In genomic region chr10:94088926-94089381, GRCh38 we compare ENCODE assay signal across 11 cellular contexts.
DNase-seq lines count a peak whose midpoint lies in the region; ATAC-seq and TF ChIP-seq lines count a peak whose summit lies in the region.
"Had no signal": no experiment of that assay in that cellular context is flagged by ENCODE, and none has a peak within 500 bp of the region (broad histone marks: within the 10 kb centered on the region; RNA-seq: fewer than 3 reads in every experiment).

No MANE protein-coding gene starts in this region.

- H3K36me3 ChIP-seq in right atrium auricular region: no peaks in the 10 kb centered on the region
- no peaks in the 10 kb centered on the region for H3K36me3 ChIP-seq in upper lobe of right lung

- DNase-seq in NCI-H748 (lab: John Stamatoyannopoulos, UW; ENCODE audit: unreplicated experiment) (peak; percentile 6), NCI-H748 treated with DMSO at 0.1 percent for 48 hours (lab: John Stamatoyannopoulos, UW) (no peak), astrocyte of the hippocampus (ENCODE audit: low read depth, low spot score) (peak; percentile 44), right atrium auricular region (ENCODE audit: low spot score) (no peak), upper lobe of right lung (no peak)
- no peak for DNase-seq in activated CD8-positive, alpha-beta memory T cell treated with anti-CD3 and anti-CD28 coated beads, Interleukin-2, amount 50 U/mL, for 48 hours
- no peak for DNase-seq in stimulated activated CD4-positive, alpha-beta T cell treated with anti-CD3 and anti-CD28 coated beads, Interleukin-2, amount 100 ng/mL, for 24 hours
- DNase-seq: cortex of kidney, T1000 had no signal

- H3K27me3 ChIP-seq in right atrium auricular region: no peaks in the 10 kb centered on the region
- no peaks in the 10 kb centered on the region for H3K27me3 ChIP-seq in upper lobe of right lung

- H3K4me3 ChIP-seq in right atrium auricular region (peak overlapping the region; percentile 1), upper lobe of right lung (peak overlapping the region; percentile 7)
- H3K4me3 ChIP-seq: K562 had no signal

- H3K9me3 ChIP-seq in right atrium auricular region (no peaks in the 10 kb centered on the region), upper lobe of right lung (no peaks in the 10 kb centered on the region)

- no peak for TF ChIP-seq CTCF in right atrium auricular region (IDR thresholded peaks at IDR 0.05)
- no peak for TF ChIP-seq CTCF in upper lobe of right lung (IDR thresholded peaks at IDR 0.05)

- H3K27ac ChIP-seq in right atrium auricular region: no peak overlapping the region
- H3K27ac ChIP-seq in upper lobe of right lung: no peak overlapping the region

- peak; percentile 74 for ATAC-seq in upper lobe of right lung
- ATAC-seq in HG03095 (IDR thresholded peaks at IDR 0.05; ENCODE audit: unreplicated experiment): no peak
- ATAC-seq: K562 had no signal

- intact Hi-C loops in upper lobe of right lung (cut with DNase I): no loop called here

- H3K4me1 ChIP-seq in right atrium auricular region (peaks cover 0 to 33% of the 10 kb centered on the region in 2 donors), upper lobe of right lung (peaks cover 4% of the 10 kb centered on the region)

Comparison
In these comparisons a context has a peak if more than half of its experiments do, and no peak if none do; other contexts are left out.
1. DNase-seq: peak in NCI-H748 (single experiment) and astrocyte of the hippocampus (single experiment); none in NCI-H748 treated with DMSO at 0.1 percent for 48 hours (single experiment), right atrium auricular region (single experiment), upper lobe of right lung (single experiment), activated CD8-positive, alpha-beta memory T cell treated with anti-CD3 and anti-CD28 coated beads, Interleukin-2, amount 50 U/mL, for 48 hours (single experiment) and stimulated activated CD4-positive, alpha-beta T cell treated with anti-CD3 and anti-CD28 coated beads, Interleukin-2, amount 100 ng/mL, for 24 hours (0 of 2).